In genomic region chr12:2876431-2877046, GRCh38 we compare ENCODE assay signal across 8 cellular contexts. TPM values are rescaled to one million over a fixed set of nuclear protein-coding genes. Genes with fewer than 3 reads are reported as not detected.
A peak's percentile ranks its signal among the peaks of the same experiment; 100 is the strongest.
DNase-seq lines count a peak whose midpoint lies in the region; ATAC-seq, FAIRE-seq and TF ChIP-seq lines count a peak whose summit lies in the region.

No MANE protein-coding gene starts in this region.

- no peak for FAIRE-seq in RCC 7860 (lab: Jason Lieb, UNC)

- H3K4me3 ChIP-seq in dorsolateral prefrontal cortex (peak overlapping the region; percentile 62 to 99 (median 89)), mononuclear cell (ENCODE audit: low read length) (peak overlapping the region; percentile 97)

- H3K27me3 ChIP-seq in dorsolateral prefrontal cortex, result no peaks in the 10 kb centered on the region
- H3K27me3 ChIP-seq in mononuclear cell (ENCODE audit: insufficient read depth, low read length), result no peaks in the 10 kb centered on the region

- H3K4me1 ChIP-seq in mononuclear cell (ENCODE audit: insufficient read depth, low read length), result peaks cover 34% of the 10 kb centered on the region

- peak; percentile 20 for ATAC-seq in GM18858 (IDR thresholded peaks at IDR 0.05; ENCODE audit: unreplicated experiment)
- ATAC-seq in HG03097 (IDR thresholded peaks at IDR 0.05; ENCODE audit: low FRiP score, unreplicated experiment), result peak; percentile 8

- intact Hi-C loops in dorsolateral prefrontal cortex (cut with DNase I), result loop anchor here in 1 of 2 donors (5.0 kb wide), 1 partner anchor 64 kb away; the partner anchor contains the start of gene ITFG2

- TF ChIP-seq CTCF in dorsolateral prefrontal cortex (IDR thresholded peaks at IDR 0.05 in 54 of 56, conservative IDR thresholded peaks at IDR 0.05 in 2 of 56; ENCODE audit: low read depth in 1 of 56, partially characterized antibody in 56 of 56), result no peak

- H3K27ac ChIP-seq in dorsolateral prefrontal cortex, result peak overlapping the region in 12 of 59 donors; percentile 87 to 96 (median 94)

- H3K9me3 ChIP-seq in mononuclear cell (ENCODE audit: low read depth, low read length), result no peaks in the 10 kb centered on the region

- DNase-seq in CD1c-positive myeloid dendritic cell (ENCODE audit: extremely low spot score), result peak; percentile 2
- DNase-seq in RCC 7860 (ENCODE audit: low spot score), result peak; percentile 33
- DNase-seq in dorsolateral prefrontal cortex, result no peak
- DNase-seq in NCI-H526 (lab: John Stamatoyannopoulos, UW), result no peak
- DNase-seq in SHP77 treated with DMSO at 0.1 percent for 48 hours (lab: John Stamatoyannopoulos, UW), result no peak

RNA-seq across cellular contexts. Expression of gene FOXM1, which starts 0.4 kb away (rescaled TPM):
- total RNA-seq in dorsolateral prefrontal cortex (1 to 10 TPM in 47 of 120 experiments, under 1 TPM in 71, not detected in 2; 0.18 to 3.6 (median 0.89) TPM), mononuclear cell (0.84 TPM)

RNA-seq across cellular contexts. Expression of gene RHNO1, which starts 0.5 kb away (rescaled TPM):
- total RNA-seq in dorsolateral prefrontal cortex, result 10 to 100 TPM in 114 of 120 experiments, 1 to 10 TPM in 6; 7.0 to 28.4 (median 14.3) TPM
- 31.0 TPM for total RNA-seq in mononuclear cell

RNA-seq across cellular contexts. Expression of gene TULP3, which starts 14.2 kb away (rescaled TPM):
- 10 to 100 TPM in 111 of 120 experiments, 1 to 10 TPM in 9; 7.2 to 29.2 (median 15.9) TPM for total RNA-seq in dorsolateral prefrontal cortex
- total RNA-seq in mononuclear cell, result 4.4 TPM

RNA-seq across cellular contexts. Expression of gene TEX52, which starts 19.7 kb away (rescaled TPM):
- total RNA-seq in dorsolateral prefrontal cortex (not detected), mononuclear cell (not detected)

RNA-seq across cellular contexts. Expression of gene NRIP2, which starts 41.7 kb away (rescaled TPM):
- total RNA-seq in dorsolateral prefrontal cortex, result 10 to 100 TPM in 99 of 120 experiments, 1 to 10 TPM in 21; 4.7 to 38.0 (median 14.5) TPM
- total RNA-seq in mononuclear cell, result not detected

Comparison
In these comparisons a context has a peak if more than half of its experiments do, and no peak if none do; other contexts are left out.
1. DNase-seq: peak in CD1c-positive myeloid dendritic cell (single experiment) and RCC 7860 (single experiment); none in dorsolateral prefrontal cortex (0 of 10), NCI-H526 (0 of 2) and SHP77 treated with DMSO at 0.1 percent for 48 hours (single experiment).